Comparison of ENCODE assay signal across 8 cellular contexts in genomic region chr11:83195176-83195531, GRCh38. TPM values are rescaled to one million over a fixed set of nuclear protein-coding genes. Genes with fewer than 3 reads are reported as not detected.
DNase-seq lines count a peak whose midpoint lies in the region; ATAC-seq, FAIRE-seq and TF ChIP-seq lines count a peak whose summit lies in the region.

No MANE protein-coding gene starts in this region.

- H3K36me3 Mint-ChIP-seq in CD14-positive monocyte: peaks cover 32 to 38% of the 10 kb centered on the region in 2 donors
- peaks cover 15 to 30% (median 18%) of the 10 kb centered on the region in 3 donors for H3K36me3 Mint-ChIP-seq in naive thymus-derived CD8-positive, alpha-beta T cell

- in situ Hi-C loops in KBM-7 (cut with MboI; ENCODE audit: low pct_unique_long_range_greater_than_20kb, low sequenced_read_pairs): no loop called here

- intact Hi-C loops in CD14-positive monocyte (cut with micrococcal nuclease): loop anchor here (2.0 to 10.0 kb wide), 4 partner anchors 38 to 294 kb away; partner anchors contain the start of genes CCDC90B (in 1 of the 2), DDIAS (in 1 of the 2), PCF11 (in 1 of the 2) and PRCP (in 1 of the 2)

- DNase-seq in CD14-positive monocyte (ENCODE audit: low spot score): no peak
- DNase-seq in KBM-7: peak; percentile 36
- DNase-seq in bronchial epithelial cell (ENCODE audit: low read depth): no peak
- DNase-seq in naive thymus-derived CD8-positive, alpha-beta T cell: peak in 2 of 10 donors; percentile 12 to 21
- no peak for DNase-seq in iPS-NIHi11 (ENCODE audit: low spot score)

- POLR2A ChIA-PET in naive thymus-derived CD8-positive, alpha-beta T cell (lab: Charles Lee): interaction anchor here (2.7 kb wide), 1 partner anchor 295 kb away, joined by 20 read pairs; the partner anchor contains the start of genes DDIAS and PRCP

- no peaks in the 10 kb centered on the region for H3K9me3 Mint-ChIP-seq in CD14-positive monocyte
- H3K9me3 Mint-ChIP-seq in naive thymus-derived CD8-positive, alpha-beta T cell: no peaks in the 10 kb centered on the region

- peaks cover 31% of the 10 kb centered on the region for H3K4me1 Mint-ChIP-seq in CD14-positive monocyte
- H3K4me1 Mint-ChIP-seq in naive thymus-derived CD8-positive, alpha-beta T cell: peaks cover 33 to 58% (median 54%) of the 10 kb centered on the region in 4 donors

- ATAC-seq in naive thymus-derived CD8-positive, alpha-beta T cell: peak in 1 of 2 donors; percentile 10
- ATAC-seq in HG03460 (IDR thresholded peaks at IDR 0.05; ENCODE audit: unreplicated experiment) (no peak), HG02852 (IDR thresholded peaks at IDR 0.05; ENCODE audit: unreplicated experiment) (no peak), GM21825 (IDR thresholded peaks at IDR 0.05; ENCODE audit: unreplicated experiment) (no peak)

- H3K27me3 Mint-ChIP-seq in CD14-positive monocyte (ENCODE audit: low read depth in 3 of 3): no peaks in the 10 kb centered on the region
- no peaks in the 10 kb centered on the region for H3K27me3 Mint-ChIP-seq in naive thymus-derived CD8-positive, alpha-beta T cell

- no peaks in the 10 kb centered on the region for H3K27me3 ChIP-seq in bronchial epithelial cell (ENCODE audit: control insufficient read depth, insufficient read depth, low read length)

- H3K4me3 ChIP-seq in bronchial epithelial cell (ENCODE audit: low read depth, low read length): peak overlapping the region; percentile 71

- peak overlapping the region; percentile 97 to 99 for H3K4me3 Mint-ChIP-seq in CD14-positive monocyte
- H3K4me3 Mint-ChIP-seq in naive thymus-derived CD8-positive, alpha-beta T cell: peak overlapping the region; percentile 93 to 100 (median 100)

- TF ChIP-seq CTCF in CD14-positive monocyte (IDR thresholded peaks at IDR 0.05) (no peak), bronchial epithelial cell (IDR thresholded peaks at IDR 0.05; ENCODE audit: insufficient read depth, low read length, severe bottlenecking) (no peak)

- FAIRE-seq in bronchial epithelial cell (lab: Jason Lieb, UNC): no peak

- H3K27ac Mint-ChIP-seq in CD14-positive monocyte: peak overlapping the region; percentile 97 to 100 (median 99)
- H3K27ac Mint-ChIP-seq in naive thymus-derived CD8-positive, alpha-beta T cell: peak overlapping the region; percentile 94 to 100 (median 100)

- peaks cover under 1% of the 10 kb centered on the region for H3K36me3 ChIP-seq in bronchial epithelial cell (ENCODE audit: control insufficient read depth, insufficient read depth, low read length)

RNA-seq across cellular contexts. Expression of gene ANKRD42, which starts 1.6 kb away (rescaled TPM):
- 1 to 10 TPM; 4.3 to 6.2 TPM for polyA plus RNA-seq in CD14-positive monocyte
- total RNA-seq in bronchial epithelial cell: 4.7 and 8.3 TPM in 2 replicates
- 1 to 10 TPM; 8.1 to 8.3 TPM for total RNA-seq in naive thymus-derived CD8-positive, alpha-beta T cell
- polyA plus RNA-seq in naive thymus-derived CD8-positive, alpha-beta T cell: 1 to 10 TPM; 3.4 to 6.5 (median 5.5) TPM

RNA-seq across cellular contexts. Expression of gene PCF11, which starts 38.2 kb away (rescaled TPM):
- 10 to 100 TPM in 1 of 2 donors, 1 to 10 TPM in 1; 8.3 to 15.7 TPM for polyA plus RNA-seq in CD14-positive monocyte
- total RNA-seq in bronchial epithelial cell: 26.1 and 41.0 TPM in 2 replicates
- total RNA-seq in naive thymus-derived CD8-positive, alpha-beta T cell: 100 to 1,000 TPM; 199 TPM
- 10 to 100 TPM; 22.5 to 33.6 (median 28.1) TPM for polyA plus RNA-seq in naive thymus-derived CD8-positive, alpha-beta T cell
